ENCODE assay signal across 19 cellular contexts in the genomic region with DNA sequence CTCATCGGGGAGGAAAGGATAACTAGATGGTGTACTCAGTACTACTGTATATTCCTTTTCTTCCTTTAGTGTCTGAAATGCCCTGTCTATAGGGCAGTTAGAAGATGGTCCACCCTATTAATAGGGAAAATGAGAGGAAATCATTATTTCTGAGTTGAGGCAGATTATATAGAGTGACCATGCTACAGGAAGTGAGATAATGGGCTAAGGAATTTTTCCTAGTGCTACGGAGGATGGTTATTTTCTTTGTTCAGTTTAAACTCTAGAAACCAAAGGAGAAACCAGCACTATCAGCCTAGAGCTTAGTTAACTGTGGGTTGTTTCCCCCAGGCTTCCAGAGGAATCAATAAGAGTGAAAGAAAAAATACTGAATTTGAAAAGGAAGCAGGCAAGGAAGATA. TPM values are rescaled to one million over a fixed set of nuclear protein-coding genes. Genes with fewer than 3 reads are reported as not detected.
"Had no signal": no experiment of that assay in that cellular context is flagged by ENCODE, and none has a peak within 500 bp of the region (broad histone marks: within the 10 kb centered on the region; RNA-seq: fewer than 3 reads in every experiment).

No MANE protein-coding gene starts in this region.

- H3K27ac ChIP-seq: ascending aorta, dorsolateral prefrontal cortex, psoas muscle had no signal

- H3K9me3 ChIP-seq: ascending aorta, psoas muscle had no signal

- H3K27ac Mint-ChIP-seq: activated CD4-positive, alpha-beta memory T cell treated with anti-CD3 and anti-CD28 coated beads for 36 hours; activated naive CD8-positive, alpha-beta T cell treated with anti-CD3 and anti-CD28 coated beads, Interleukin-2, amount 50 U/mL, for 24 hours; activated T-helper 1 cell treated with anti-CD3 and anti-CD28 coated beads, Interleukin-12 subunit alpha, Interleukin-12 subunit beta, Interleukin-2, Interleukin-4 antibody, amounts not matched to agents 30 ng/mL and 10 ng/mL and 1 ng/mL, durations not matched to agents 14 hours and 24 hours and 36 hours; memory B cell had no signal

- H3K4me1 ChIP-seq: ascending aorta, psoas muscle had no signal

- H3K36me3 ChIP-seq: ascending aorta had no signal

- H3K9me3 Mint-ChIP-seq: activated CD4-positive, alpha-beta memory T cell treated with anti-CD3 and anti-CD28 coated beads for 36 hours; activated naive CD8-positive, alpha-beta T cell treated with anti-CD3 and anti-CD28 coated beads, Interleukin-2, amount 50 U/mL, for 24 hours; activated T-helper 1 cell treated with anti-CD3 and anti-CD28 coated beads, Interleukin-12 subunit alpha, Interleukin-12 subunit beta, Interleukin-2, Interleukin-4 antibody, amounts not matched to agents 30 ng/mL and 10 ng/mL and 1 ng/mL, durations not matched to agents 14 hours and 24 hours and 36 hours; memory B cell; stimulated activated naive B cell treated with anti-CD40 and anti-IgM and Interleukin-4, amounts not matched to agents 10 μg/mL and 1 μg/mL and 100 μg/mL, for 72 hours had no signal

- ATAC-seq: activated naive CD8-positive, alpha-beta T cell treated with anti-CD3 and anti-CD28 coated beads, Interleukin-2, amount 50 U/mL, for 24 hours; esophagus mucosa; left lobe of liver; psoas muscle; sciatic nerve; stimulated activated naive B cell treated with anti-CD40 and anti-IgM and Interleukin-4, amounts not matched to agents 10 μg/mL and 1 μg/mL and 100 μg/mL, for 72 hours had no signal

- H3K4me1 Mint-ChIP-seq: activated naive CD8-positive, alpha-beta T cell treated with anti-CD3 and anti-CD28 coated beads, Interleukin-2, amount 50 U/mL, for 24 hours; nephron had no signal

- H3K4me3 Mint-ChIP-seq: activated CD4-positive, alpha-beta memory T cell treated with anti-CD3 and anti-CD28 coated beads for 36 hours; activated naive CD8-positive, alpha-beta T cell treated with anti-CD3 and anti-CD28 coated beads, Interleukin-2, amount 50 U/mL, for 24 hours; activated T-helper 1 cell treated with anti-CD3 and anti-CD28 coated beads, Interleukin-12 subunit alpha, Interleukin-12 subunit beta, Interleukin-2, Interleukin-4 antibody, amounts not matched to agents 30 ng/mL and 10 ng/mL and 1 ng/mL, durations not matched to agents 14 hours and 24 hours and 36 hours; memory B cell; nephron; stimulated activated naive B cell treated with anti-CD40 and anti-IgM and Interleukin-4, amounts not matched to agents 10 μg/mL and 1 μg/mL and 100 μg/mL, for 72 hours had no signal

- H3K27me3 ChIP-seq: ascending aorta had no signal

- H3K4me3 ChIP-seq: ascending aorta, dorsolateral prefrontal cortex, psoas muscle had no signal

- DNase-seq: activated CD4-positive, alpha-beta memory T cell treated with anti-CD3 and anti-CD28 coated beads for 36 hours; activated naive CD4-positive, alpha-beta T cell; activated naive CD8-positive, alpha-beta T cell treated with anti-CD3 and anti-CD28 coated beads, Interleukin-2, amount 50 U/mL, for 24 hours; dorsolateral prefrontal cortex; glutamatergic neuron; occipital lobe; psoas muscle; stimulated activated CD4-positive, alpha-beta T cell treated with anti-CD3 and anti-CD28 coated beads, Interleukin-2, amount 100 ng/mL, for 24 hours; stimulated activated naive B cell treated with anti-CD40 and anti-IgM and Interleukin-4, amounts not matched to agents 10 μg/mL and 1 μg/mL and 100 μg/mL, for 72 hours; substantia nigra; trophoblast cell had no signal

- H3K36me3 Mint-ChIP-seq: activated CD4-positive, alpha-beta memory T cell treated with anti-CD3 and anti-CD28 coated beads for 36 hours; stimulated activated naive B cell treated with anti-CD40 and anti-IgM and Interleukin-4, amounts not matched to agents 10 μg/mL and 1 μg/mL and 100 μg/mL, for 72 hours had no signal

RNA-seq across cellular contexts. Expression of gene TSBP1, which starts 0.5 kb away (rescaled TPM):
- total RNA-seq: activated CD4-positive, alpha-beta memory T cell treated with anti-CD3 and anti-CD28 coated beads for 36 hours; activated T-helper 1 cell treated with anti-CD3 and anti-CD28 coated beads, Interleukin-12 subunit alpha, Interleukin-12 subunit beta, Interleukin-2, Interleukin-4 antibody, amounts not matched to agents 30 ng/mL and 10 ng/mL and 1 ng/mL, durations not matched to agents 14 hours and 24 hours and 36 hours; ascending aorta; dorsolateral prefrontal cortex; esophagus mucosa; fibroblast of villous mesenchyme; left lobe of liver; occipital lobe; psoas muscle; sciatic nerve had no signal
- polyA plus RNA-seq: psoas muscle had no signal

RNA-seq across cellular contexts. Expression of gene BTNL2, which starts 35.8 kb away (rescaled TPM):
- total RNA-seq: activated CD4-positive, alpha-beta memory T cell treated with anti-CD3 and anti-CD28 coated beads for 36 hours; activated T-helper 1 cell treated with anti-CD3 and anti-CD28 coated beads, Interleukin-12 subunit alpha, Interleukin-12 subunit beta, Interleukin-2, Interleukin-4 antibody, amounts not matched to agents 30 ng/mL and 10 ng/mL and 1 ng/mL, durations not matched to agents 14 hours and 24 hours and 36 hours; ascending aorta; esophagus mucosa; fibroblast of villous mesenchyme; left lobe of liver; occipital lobe; psoas muscle; sciatic nerve had no signal
- polyA plus RNA-seq: psoas muscle had no signal
